1 cellular context compared by ENCODE assay signal in the genomic region with DNA sequence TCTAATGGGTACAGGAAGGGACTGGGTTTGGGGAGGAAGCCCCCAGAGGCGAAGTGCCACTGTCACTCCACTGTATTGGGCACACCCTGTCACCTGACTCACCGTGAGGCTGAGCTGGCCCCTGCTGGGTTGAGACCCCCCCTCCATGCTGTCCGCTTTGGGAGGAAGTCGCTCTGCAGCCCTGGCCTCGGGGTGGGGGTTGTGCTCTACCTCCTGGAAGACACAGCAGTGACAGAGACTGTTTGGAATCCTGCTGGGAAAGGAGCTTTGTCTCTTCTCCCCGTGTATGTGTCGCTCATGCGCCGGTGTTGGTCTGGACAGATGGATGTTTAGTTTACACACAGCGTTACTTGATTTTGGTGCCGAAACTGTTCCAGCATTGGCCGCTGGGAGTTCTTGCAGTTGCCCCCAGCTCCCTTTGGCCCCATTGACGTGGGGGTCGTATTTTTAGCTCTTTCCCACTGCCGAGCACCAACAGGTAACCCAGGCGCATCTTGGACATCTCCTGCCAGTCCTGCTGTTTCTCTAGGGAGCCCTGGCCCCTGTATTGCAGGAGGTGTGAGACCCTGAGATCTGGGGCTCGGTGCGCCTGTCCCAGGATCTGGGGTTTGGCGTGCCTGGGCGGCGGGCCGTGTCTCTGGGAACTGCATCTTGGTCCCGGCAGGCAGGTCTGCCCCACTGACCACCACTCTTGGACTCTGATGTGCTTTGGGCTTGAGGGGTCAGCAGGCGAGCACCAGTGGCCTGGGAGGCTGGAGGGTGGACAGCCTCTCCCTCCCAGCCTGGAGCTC.
TF ChIP-seq lines count a peak whose summit lies in the region.

No MANE protein-coding gene starts in this region.

TF ChIP-seq in H1, 55 proteins besides CTCF, POLR2A, EP300 and RAD21:
- TF ChIP-seq CEBPB (IDR thresholded peaks at IDR 0.05; ENCODE audit: low read depth, low read length): no peak
- no peak for TF ChIP-seq YY1 (IDR thresholded peaks at IDR 0.05; ENCODE audit: low read depth, low read length)
- TF ChIP-seq RXRA (IDR thresholded peaks at IDR 0.05; ENCODE audit: insufficient read depth, low read depth, low read length): no peak
- TF ChIP-seq RNF2 (IDR thresholded peaks at IDR 0.05; ENCODE audit: borderline replicate concordance, low read depth, low read length, missing control alignments, poor library complexity, severe bottlenecking): no peak
- TF ChIP-seq JUN (IDR thresholded peaks at IDR 0.05; ENCODE audit: low read depth, low read length): no peak
- no peak for TF ChIP-seq GTF2F1 (IDR thresholded peaks at IDR 0.05; ENCODE audit: borderline replicate concordance, low read depth, low read length)
- no peak for TF ChIP-seq TBP (IDR thresholded peaks at IDR 0.05; ENCODE audit: low read depth, low read length)
- TF ChIP-seq SRF (IDR thresholded peaks at IDR 0.05; ENCODE audit: low read depth, low read length): no peak
- no peak for TF ChIP-seq BACH1 (IDR thresholded peaks at IDR 0.05; ENCODE audit: low read length)
- no peak for TF ChIP-seq CBX5 (IDR thresholded peaks at IDR 0.05; ENCODE audit: low read depth, low read length)
- TF ChIP-seq CHD1 (IDR thresholded peaks at IDR 0.05; ENCODE audit: low read depth, low read length): no peak
- no peak for TF ChIP-seq HDAC6 (IDR thresholded peaks at IDR 0.05; ENCODE audit: low read depth, low read length)
- TF ChIP-seq KDM1A (IDR thresholded peaks at IDR 0.05; ENCODE audit: borderline replicate concordance, low read length): no peak
- TF ChIP-seq EZH2 (IDR thresholded peaks at IDR 0.05; ENCODE audit: low read depth, low read length, severe bottlenecking): no peak
- no peak for TF ChIP-seq SP4 (IDR thresholded peaks at IDR 0.05; ENCODE audit: low read length)
